ENCODE assay signal across 20 cellular contexts in the genomic region with DNA sequence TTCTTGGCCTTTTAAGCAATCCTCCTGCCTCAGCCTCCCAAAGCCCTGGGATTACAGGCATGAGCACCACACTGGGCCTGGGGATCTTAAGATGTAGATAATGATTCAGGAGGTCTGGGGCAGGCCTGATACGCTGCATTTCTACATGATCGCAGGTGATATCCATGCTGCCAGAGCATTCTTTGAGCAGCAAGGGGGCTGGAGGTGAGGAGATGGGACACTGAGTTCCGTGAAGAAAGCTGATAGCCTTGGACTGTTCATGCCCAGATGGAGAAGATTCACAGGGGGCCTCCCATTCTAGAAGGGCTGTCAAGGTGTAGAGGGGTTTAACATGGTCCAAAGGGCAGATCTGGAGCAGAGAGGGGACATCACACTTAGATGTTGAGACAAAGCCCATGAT.
"Had no signal": no experiment of that assay in that cellular context is flagged by ENCODE, and none has a peak within 500 bp of the region (broad histone marks: within the 10 kb centered on the region; RNA-seq: fewer than 3 reads in every experiment).

No MANE protein-coding gene starts in this region.

- H3K4me3 ChIP-seq: coronary artery, left lung, thyroid gland had no signal

- H3K27me3 Mint-ChIP-seq: activated CD4-positive, alpha-beta memory T cell treated with anti-CD3 and anti-CD28 coated beads for 36 hours had no signal

- ATAC-seq: activated CD4-positive, alpha-beta T cell treated with anti-CD3 and anti-CD28 coated beads for 36 hours; activated T-cell treated with anti-CD3 and anti-CD28 coated beads, Interleukin-2, amount 50 U/mL, for 4 hours; left lung; natural killer cell treated with Interleukin-12 subunit alpha and Interleukin-12 subunit beta and Interleukin-15 and Interleukin-18, amount 100 ng/mL, for 72 hours; right cardiac atrium; WTC11 had no signal

- H3K4me1 Mint-ChIP-seq: activated CD4-positive, alpha-beta T cell treated with anti-CD3 and anti-CD28 coated beads for 36 hours; activated naive CD8-positive, alpha-beta T cell treated with anti-CD3 and anti-CD28 coated beads, Interleukin-2, amount 10 ng/mL, durations not matched to agents 7 days and 5 days; WTC11 had no signal

- H3K27ac Mint-ChIP-seq: activated CD4-positive, alpha-beta memory T cell treated with anti-CD3 and anti-CD28 coated beads for 36 hours; activated CD4-positive, alpha-beta T cell treated with anti-CD3 and anti-CD28 coated beads for 36 hours; activated naive CD8-positive, alpha-beta T cell treated with anti-CD3 and anti-CD28 coated beads, Interleukin-2, amount 10 ng/mL, durations not matched to agents 7 days and 5 days; activated T-helper 2 cell treated with anti-CD3 and anti-CD28 coated beads, Interferon-gamma antibody, Interleukin-2, Interleukin-4, amounts not matched to agents 10 μg/mL and 5 μg/mL and 100 μg/mL, durations not matched to agents 14 hours and 24 hours and 36 hours; natural killer cell treated with Interleukin-12 subunit alpha and Interleukin-12 subunit beta and Interleukin-15 and Interleukin-18, amount 100 ng/mL, for 72 hours; T-helper 1 cell treated with Interleukin-12 subunit alpha and Interleukin-12 subunit beta and Interleukin-4 antibody, amounts not matched to agents 30 μg/mL and 1 μg/mL, for 36 hours; WTC11 had no signal

- DNase-seq: activated CD4-positive, alpha-beta memory T cell treated with anti-CD3 and anti-CD28 coated beads for 36 hours; activated CD4-positive, alpha-beta T cell treated with anti-CD3 and anti-CD28 coated beads for 36 hours; activated naive CD4-positive, alpha-beta T cell; activated naive CD8-positive, alpha-beta T cell treated with anti-CD3 and anti-CD28 coated beads, Interleukin-2, amount 10 ng/mL, durations not matched to agents 7 days and 5 days; activated T-cell treated with anti-CD3 and anti-CD28 coated beads, Interleukin-2, amount 50 U/mL, for 4 hours; amniotic stem cell; cerebellar nuclear complex; left lung; right cardiac atrium; stimulated activated CD4-positive, alpha-beta T cell treated with anti-CD3 and anti-CD28 coated beads, Interleukin-4, amount 100 ng/mL, for 24 hours; stimulated activated naive CD4-positive, alpha-beta T cell treated with Interleukin-2 at 50 U/mL for 16 hours; substantia nigra; T1000 had no signal

- H3K36me3 ChIP-seq: left lung, thyroid gland had no signal

- H3K36me3 Mint-ChIP-seq: activated CD4-positive, alpha-beta memory T cell treated with anti-CD3 and anti-CD28 coated beads for 36 hours; activated naive CD8-positive, alpha-beta T cell treated with anti-CD3 and anti-CD28 coated beads, Interleukin-2, amount 10 ng/mL, durations not matched to agents 7 days and 5 days; natural killer cell treated with Interleukin-12 subunit alpha and Interleukin-12 subunit beta and Interleukin-15 and Interleukin-18, amount 100 ng/mL, for 72 hours; WTC11 had no signal

- H3K27me3 ChIP-seq: left lung, thyroid gland had no signal

- H3K9me3 Mint-ChIP-seq: activated CD4-positive, alpha-beta memory T cell treated with anti-CD3 and anti-CD28 coated beads for 36 hours; activated naive CD8-positive, alpha-beta T cell treated with anti-CD3 and anti-CD28 coated beads, Interleukin-2, amount 10 ng/mL, durations not matched to agents 7 days and 5 days; activated T-cell treated with anti-CD3 and anti-CD28 coated beads, Interleukin-2, amount 50 U/mL, for 4 hours; activated T-helper 2 cell treated with anti-CD3 and anti-CD28 coated beads, Interferon-gamma antibody, Interleukin-2, Interleukin-4, amounts not matched to agents 10 μg/mL and 5 μg/mL and 100 μg/mL, durations not matched to agents 14 hours and 24 hours and 36 hours; natural killer cell treated with Interleukin-12 subunit alpha and Interleukin-12 subunit beta and Interleukin-15 and Interleukin-18, amount 100 ng/mL, for 72 hours; T-helper 1 cell treated with Interleukin-12 subunit alpha and Interleukin-12 subunit beta and Interleukin-4 antibody, amounts not matched to agents 30 μg/mL and 1 μg/mL, for 36 hours; WTC11 had no signal

- H3K4me3 Mint-ChIP-seq: activated CD4-positive, alpha-beta memory T cell treated with anti-CD3 and anti-CD28 coated beads for 36 hours; activated CD4-positive, alpha-beta T cell treated with anti-CD3 and anti-CD28 coated beads for 36 hours; activated naive CD8-positive, alpha-beta T cell treated with anti-CD3 and anti-CD28 coated beads, Interleukin-2, amount 10 ng/mL, durations not matched to agents 7 days and 5 days; activated T-cell treated with anti-CD3 and anti-CD28 coated beads, Interleukin-2, amount 50 U/mL, for 4 hours; natural killer cell treated with Interleukin-12 subunit alpha and Interleukin-12 subunit beta and Interleukin-15 and Interleukin-18, amount 100 ng/mL, for 72 hours; T-helper 1 cell treated with Interleukin-12 subunit alpha and Interleukin-12 subunit beta and Interleukin-4 antibody, amounts not matched to agents 30 μg/mL and 1 μg/mL, for 36 hours; WTC11 had no signal

- H3K9ac ChIP-seq: parathyroid adenoma had no signal

- H3K27ac ChIP-seq: left lung, parathyroid adenoma had no signal

- H3K9me3 ChIP-seq: left lung, thyroid gland had no signal
